In genomic region chr20:24629668-24630067, GRCh38 we compare ENCODE assay signal across 18 cellular contexts.
DNase-seq lines count a peak whose midpoint lies in the region; ATAC-seq and TF ChIP-seq lines count a peak whose summit lies in the region.
"Had no signal": no experiment of that assay in that cellular context is flagged by ENCODE, and none has a peak within 500 bp of the region (broad histone marks: within the 10 kb centered on the region; RNA-seq: fewer than 3 reads in every experiment).

No MANE protein-coding gene starts in this region.

- no peak overlapping the region for H3K27ac ChIP-seq in endodermal cell (ENCODE audit: low read depth, low read length)
- H3K27ac ChIP-seq: SJCRH30, testis had no signal

- ATAC-seq in GM21515 (IDR thresholded peaks at IDR 0.05; ENCODE audit: unreplicated experiment), result no peak
- no peak for ATAC-seq in GM18502 (IDR thresholded peaks at IDR 0.05; ENCODE audit: poor library complexity, unreplicated experiment)
- ATAC-seq: activated CD8-positive, alpha-beta T cell treated with anti-CD3 and anti-CD28 coated beads for 36 hours had no signal

- TF ChIP-seq CTCF in NB4 (IDR thresholded peaks at IDR 0.05; ENCODE audit: low read depth, low read length), result no peak
- TF ChIP-seq CTCF in endodermal cell (conservative IDR thresholded peaks at IDR 0.05), result no peak
- no peak for TF ChIP-seq CTCF in retinal pigment epithelial cell (conservative IDR thresholded peaks at IDR 0.05; ENCODE audit: low read depth, low read length)
- TF ChIP-seq CTCF in glutamatergic neuron (IDR thresholded peaks at IDR 0.05; ENCODE audit: partially characterized antibody, unreplicated experiment), result no peak

- no peak for TF ChIP-seq POLR2A in NB4 (IDR thresholded peaks at IDR 0.05; ENCODE audit: extremely low read depth, insufficient read length)

- H3K36me3 Mint-ChIP-seq in endodermal cell (ENCODE audit: low read depth), result no peaks in the 10 kb centered on the region
- H3K36me3 Mint-ChIP-seq in glutamatergic neuron (ENCODE audit: unreplicated experiment), result peaks cover 7% of the 10 kb centered on the region

- no peaks in the 10 kb centered on the region for H3K27me3 ChIP-seq in endodermal cell (ENCODE audit: control insufficient read depth, insufficient read depth, low read length, poor library complexity, severe bottlenecking)
- H3K27me3 ChIP-seq: SJCRH30, testis had no signal

- H3K36me3 ChIP-seq in endodermal cell (ENCODE audit: control insufficient read depth, insufficient read depth, low read length), result no peaks in the 10 kb centered on the region
- H3K36me3 ChIP-seq: SJCRH30 had no signal

- H3K27ac Mint-ChIP-seq in endodermal cell (no peak overlapping the region), glutamatergic neuron (ENCODE audit: unreplicated experiment) (no peak overlapping the region)
- H3K27ac Mint-ChIP-seq: activated CD8-positive, alpha-beta T cell treated with anti-CD3 and anti-CD28 coated beads for 36 hours; nephron progenitor cell had no signal

- H3K4me3 ChIP-seq in NB4 (ENCODE audit: low read depth, low read length) (no peak overlapping the region), endodermal cell (ENCODE audit: low read length) (no peak overlapping the region), retinal pigment epithelial cell (ENCODE audit: low read length) (no peak overlapping the region)
- H3K4me3 ChIP-seq: lung, SJCRH30, testis had no signal

- no peaks in the 10 kb centered on the region for H3K4me1 ChIP-seq in endodermal cell (ENCODE audit: control insufficient read depth, insufficient read depth, low read length)

- peak; percentile 49 for DNase-seq in activated CD8-positive, alpha-beta memory T cell treated with anti-CD3 and anti-CD28 coated beads for 24 hours
- DNase-seq in activated CD8-positive, alpha-beta memory T cell treated with anti-CD3 and anti-CD28 coated beads, Interleukin-2, amount 50 U/mL, for 48 hours, result no peak
- peak; percentile 36 for DNase-seq in NB4 (ENCODE audit: low read depth)
- peak; percentile 23 for DNase-seq in endodermal cell
- peak; percentile 7 for DNase-seq in retinal pigment epithelial cell (ENCODE audit: low read depth)
- no peak for DNase-seq in glutamatergic neuron
- DNase-seq: activated CD8-positive, alpha-beta T cell treated with anti-CD3 and anti-CD28 coated beads for 36 hours; COR-L47; GOT3; NCI-H1105 treated with DMSO at 0.1 percent for 48 hours; NCI-H345; nephron progenitor cell; retina; testis had no signal

- H3K9me3 Mint-ChIP-seq in endodermal cell (peaks cover 15% of the 10 kb centered on the region), glutamatergic neuron (ENCODE audit: unreplicated experiment) (peaks cover 9% of the 10 kb centered on the region)
- H3K9me3 Mint-ChIP-seq: activated CD8-positive, alpha-beta T cell treated with anti-CD3 and anti-CD28 coated beads for 36 hours had no signal

- H3K9ac ChIP-seq in endodermal cell (ENCODE audit: extremely low read depth, low read length, poor library complexity, severe bottlenecking), result no peak overlapping the region

- no peak overlapping the region for H3K4me3 Mint-ChIP-seq in endodermal cell
- H3K4me3 Mint-ChIP-seq in glutamatergic neuron (ENCODE audit: unreplicated experiment), result no peak overlapping the region
- H3K4me3 Mint-ChIP-seq: activated CD8-positive, alpha-beta T cell treated with anti-CD3 and anti-CD28 coated beads for 36 hours; nephron progenitor cell had no signal

- H3K9me3 ChIP-seq in endodermal cell (ENCODE audit: control insufficient read depth, low read length), result no peaks in the 10 kb centered on the region
- H3K9me3 ChIP-seq: SJCRH30, testis had no signal

- peaks cover 7% of the 10 kb centered on the region for H3K27me3 Mint-ChIP-seq in endodermal cell (ENCODE audit: insufficient read depth)
- H3K27me3 Mint-ChIP-seq in glutamatergic neuron (ENCODE audit: unreplicated experiment), result peaks cover 18% of the 10 kb centered on the region
- H3K27me3 Mint-ChIP-seq: activated CD8-positive, alpha-beta T cell treated with anti-CD3 and anti-CD28 coated beads for 36 hours had no signal

- H3K4me1 Mint-ChIP-seq in endodermal cell (peaks cover 32% of the 10 kb centered on the region), glutamatergic neuron (ENCODE audit: low read depth, unreplicated experiment) (peaks cover 5% of the 10 kb centered on the region)

- WGBS in endodermal cell (ENCODE audit: insufficient coverage in 1 of 2, insufficient read length in 1 of 2), 2 experiments, result 82 to 86% methylated on average over 2 to 3 of the region's 3 CpGs

Comparison
In these comparisons a context has a peak if more than half of its experiments do, and no peak if none do; other contexts are left out.
1. DNase-seq: peak in activated CD8-positive, alpha-beta memory T cell treated with anti-CD3 and anti-CD28 coated beads for 24 hours (single experiment), NB4 (single experiment), endodermal cell (single experiment) and retinal pigment epithelial cell (single experiment); none in activated CD8-positive, alpha-beta memory T cell treated with anti-CD3 and anti-CD28 coated beads, Interleukin-2, amount 50 U/mL, for 48 hours (single experiment) and glutamatergic neuron (single experiment).